Comparison of ENCODE assay signal across 16 cellular contexts in genomic region chrX:15877380-15877779, GRCh38. TPM values are rescaled to one million over a fixed set of nuclear protein-coding genes. Genes with fewer than 3 reads are reported as not detected.
DNase-seq lines count a peak whose midpoint lies in the region; ATAC-seq and TF ChIP-seq lines count a peak whose summit lies in the region.
"Had no signal": no experiment of that assay in that cellular context is flagged by ENCODE, and none has a peak within 500 bp of the region (broad histone marks: within the 10 kb centered on the region; RNA-seq: fewer than 3 reads in every experiment).

No MANE protein-coding gene starts in this region.

- no peak for ATAC-seq in foreskin keratinocyte
- ATAC-seq: mucosa of descending colon had no signal

- H2BK5ac ChIP-seq in neuronal stem cell (ENCODE audit: low read length): no peak overlapping the region

- no peaks in the 10 kb centered on the region for H3K36me3 ChIP-seq in neuronal stem cell (replicated peaks in 1 of 2; ENCODE audit: control insufficient read depth in 2 of 2, insufficient read depth in 2 of 2, low read length in 2 of 2)
- H3K36me3 ChIP-seq in vagina: no peaks in the 10 kb centered on the region
- H3K36me3 ChIP-seq: tibial nerve had no signal

- no peak overlapping the region for H2AFZ ChIP-seq in neuronal stem cell (ENCODE audit: low read length)

- TF ChIP-seq POLR2A in vagina (IDR thresholded peaks at IDR 0.05): no peak

- no peak overlapping the region for H3K23ac ChIP-seq in neuronal stem cell (ENCODE audit: low read depth, low read length, poor library complexity)

- no peak overlapping the region for H3K14ac ChIP-seq in neuronal stem cell (ENCODE audit: low read length)

- H3K4me1 ChIP-seq in neuronal stem cell (ENCODE audit: control insufficient read depth in 2 of 2, insufficient read depth in 1 of 2, low read depth in 1 of 2, low read length in 2 of 2) (peaks cover 0 to 10% of the 10 kb centered on the region in 2 donors), foreskin keratinocyte (no peaks in the 10 kb centered on the region), vagina (no peaks in the 10 kb centered on the region)

- intact Hi-C loops in vagina (cut with DNase I): no loop called here

- no peaks in the 10 kb centered on the region for H3K79me1 ChIP-seq in neuronal stem cell (ENCODE audit: low read depth, low read length)

- H2BK12ac ChIP-seq in neuronal stem cell (ENCODE audit: low read length): peak overlapping the region; percentile 22

- H2BK15ac ChIP-seq in neuronal stem cell (ENCODE audit: low read length): no peak overlapping the region

- H3K9me3 ChIP-seq in neuronal stem cell (replicated peaks in 1 of 2; ENCODE audit: control insufficient read depth in 2 of 2, insufficient read depth in 1 of 2, low read depth in 1 of 2, low read length in 2 of 2) (peaks cover 0 to 20% of the 10 kb centered on the region in 2 donors), vagina (no peaks in the 10 kb centered on the region)
- H3K9me3 ChIP-seq: mucosa of descending colon, tibial nerve had no signal

- no CpG with 5 or more reads among the region's 4 CpGs for WGBS in neuronal stem cell (ENCODE audit: extremely low coverage in 2 of 2, insufficient read length in 2 of 2, insufficient replicate concordance in 1 of 2), 2 donors

- H3K4me3 ChIP-seq in cardiac fibroblast (replicated peaks in 1 of 2; ENCODE audit: low read depth in 2 of 2, low read length in 2 of 2) (no peak overlapping the region), neuronal stem cell (ENCODE audit: low read length in 2 of 2) (no peak overlapping the region), vagina (no peak overlapping the region)
- H3K4me3 ChIP-seq: mucosa of descending colon, tibial nerve had no signal

- H2AK5ac ChIP-seq in neuronal stem cell (ENCODE audit: low read depth, low read length): no peak overlapping the region

- no peak overlapping the region for H3K18ac ChIP-seq in neuronal stem cell (ENCODE audit: low read length)

- DNase-seq in EL (peak; percentile 27), M059J (ENCODE audit: low read depth) (peak; percentile 85), cardiac fibroblast (ENCODE audit: low read depth in 2 of 2) (peak; percentile 58 to 88), neuronal stem cell (ENCODE audit: low spot score) (no peak), AG20443 (ENCODE audit: low spot score) (no peak), foreskin keratinocyte (no peak), vagina (ENCODE audit: extremely low spot score in 2 of 2) (no peak)
- DNase-seq in stimulated activated CD4-positive, alpha-beta T cell treated with anti-CD3 and anti-CD28 coated beads, Interleukin-4, amount 100 ng/mL, for 24 hours: no peak
- DNase-seq: activated effector memory CD4-positive, alpha-beta T cell treated with anti-CD3 and anti-CD28 coated beads, Interleukin-2, amount 50 U/mL, for 16 hours; dermis blood vessel endothelial cell; erythroblast; left cardiac atrium; SHP77 treated with DMSO at 0.1 percent for 48 hours; small intestine had no signal

- no peak overlapping the region for H4K91ac ChIP-seq in neuronal stem cell (ENCODE audit: low read depth, low read length, poor library complexity)

- TF ChIP-seq CTCF in cardiac fibroblast (IDR thresholded peaks at IDR 0.05; ENCODE audit: low read depth, low read length) (no peak), foreskin keratinocyte (conservative IDR thresholded peaks at IDR 0.05) (no peak), vagina (IDR thresholded peaks at IDR 0.05) (no peak)

- H3K27ac ChIP-seq in neuronal stem cell (replicated peaks; ENCODE audit: low read length): no peak overlapping the region
- no peak overlapping the region for H3K27ac ChIP-seq in foreskin keratinocyte
- H3K27ac ChIP-seq in vagina: no peak overlapping the region
- H3K27ac ChIP-seq: tibial nerve had no signal

- H3K27me3 ChIP-seq in neuronal stem cell (ENCODE audit: control insufficient read depth in 3 of 3, insufficient read depth in 3 of 3, low read depth in 1 of 3, low read length in 3 of 3): no peaks in the 10 kb centered on the region
- H3K27me3 ChIP-seq in foreskin keratinocyte: no peaks in the 10 kb centered on the region
- H3K27me3 ChIP-seq in vagina: no peaks in the 10 kb centered on the region
- H3K27me3 ChIP-seq: tibial nerve had no signal

- no peak overlapping the region for H2BK120ac ChIP-seq in neuronal stem cell (ENCODE audit: low read depth, low read length)

- no peak overlapping the region for H3K9ac ChIP-seq in neuronal stem cell (ENCODE audit: low read depth, low read length, poor library complexity)

- H3K4ac ChIP-seq in neuronal stem cell (ENCODE audit: low read length): no peak overlapping the region

- H4K8ac ChIP-seq in neuronal stem cell (ENCODE audit: low read depth, low read length): no peak overlapping the region

- no peak overlapping the region for H3K4me2 ChIP-seq in neuronal stem cell (ENCODE audit: insufficient read depth, low read length, poor library complexity, severe bottlenecking)

RNA-seq across cellular contexts. Expression of gene AP1S2, which starts 22.8 kb away (rescaled TPM):
- 95.9 and 112 TPM in 2 replicates for total RNA-seq in M059J (2014; rRNA removed; shearing (Covaris generic))
- polyA plus RNA-seq in neuronal stem cell (2013, experiment 1 of 2): 88.1 TPM
- polyA plus RNA-seq in neuronal stem cell (2013, experiment 2 of 2): 91.4 TPM
- total RNA-seq in foreskin keratinocyte (11.9 and 12.5 TPM in 2 replicates), vagina (18.9 TPM)
- 4.3 and 5.6 TPM in 2 replicates for polyA plus RNA-seq in foreskin keratinocyte

Comparison
In these comparisons a context has a peak if more than half of its experiments do, and no peak if none do; other contexts are left out.
1. DNase-seq: peak in EL (single experiment), M059J (single experiment) and cardiac fibroblast (2 of 2); none in neuronal stem cell (single experiment), AG20443 (single experiment), stimulated activated CD4-positive, alpha-beta T cell treated with anti-CD3 and anti-CD28 coated beads, Interleukin-4, amount 100 ng/mL, for 24 hours (single experiment), foreskin keratinocyte (0 of 2) and vagina (0 of 2).